Comparison of ENCODE assay signal across 11 cellular contexts in the genomic region with DNA sequence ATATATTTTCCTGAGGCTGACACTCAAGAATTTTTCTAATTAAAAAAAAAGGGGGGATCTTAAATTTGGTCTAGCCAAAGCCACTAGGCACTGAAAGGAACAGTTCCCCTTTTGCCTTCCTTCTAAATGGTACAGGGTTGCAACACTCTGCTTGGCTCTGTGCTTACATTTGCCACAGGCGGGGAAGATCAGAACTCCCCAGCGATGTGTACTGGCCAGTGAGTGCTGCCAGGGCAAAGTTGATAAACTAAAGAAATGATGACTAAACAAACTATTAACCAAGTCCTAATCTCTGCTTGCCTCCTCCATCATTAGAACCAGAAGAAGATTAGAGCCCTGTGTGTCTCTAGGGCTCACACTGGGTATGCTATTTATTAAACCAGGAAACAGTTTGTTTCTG.
A peak's percentile ranks its signal among the peaks of the same experiment; 100 is the strongest.
DNase-seq lines count a peak whose midpoint lies in the region; ATAC-seq, FAIRE-seq and TF ChIP-seq lines count a peak whose summit lies in the region.
"Had no signal": no experiment of that assay in that cellular context is flagged by ENCODE, and none has a peak within 500 bp of the region (broad histone marks: within the 10 kb centered on the region; RNA-seq: fewer than 3 reads in every experiment).

No MANE protein-coding gene starts in this region.

- intact Hi-C loops in pancreas (cut with DNase I), result no loop called here

- no peak overlapping the region for H3K27ac ChIP-seq in pancreas
- H3K27ac ChIP-seq: ascending aorta had no signal

- ATAC-seq in GM19351 (IDR thresholded peaks at IDR 0.05; ENCODE audit: unreplicated experiment), result peak; percentile 99
- ATAC-seq in HG03025 (IDR thresholded peaks at IDR 0.05; ENCODE audit: low FRiP score, unreplicated experiment), result peak; percentile 83
- peak in 3 of 4 donors; percentile 66 to 86 (median 85) for ATAC-seq in pancreas

- no peaks in the 10 kb centered on the region for H3K27me3 ChIP-seq in pancreas
- H3K27me3 ChIP-seq: ascending aorta, spleen had no signal

- no peak for TF ChIP-seq CTCF in pancreas (IDR thresholded peaks at IDR 0.05)

- FAIRE-seq in pancreas (lab: Jason Lieb, UNC), result no peak

- DNase-seq in SIG-M5 treated with dmso at 0.1 percent for 504 hours (lab: John Stamatoyannopoulos, UW; ENCODE audit: unreplicated experiment) (peak; percentile 97), pancreas (peak in 1 of 6 donors; percentile 25), T-helper 1 cell (no peak), kidney glomerular epithelial cell (lab: John Stamatoyannopoulos, UW) (no peak), NCI-H82 treated with DMSO at 0.1 percent for 48 hours (lab: John Stamatoyannopoulos, UW; ENCODE audit: unreplicated experiment) (no peak), HuH-7.5 (ENCODE audit: low spot score) (no peak)
- DNase-seq: MM.1S, spleen had no signal

- no peaks in the 10 kb centered on the region for H3K9me3 ChIP-seq in pancreas
- H3K9me3 ChIP-seq: ascending aorta, spleen had no signal

- H3K36me3 ChIP-seq in pancreas, result no peaks in the 10 kb centered on the region
- H3K36me3 ChIP-seq: ascending aorta, spleen had no signal

- no peaks in the 10 kb centered on the region for H3K4me1 ChIP-seq in pancreas
- H3K4me1 ChIP-seq: ascending aorta had no signal

- no peak overlapping the region for H3K4me3 ChIP-seq in pancreas
- H3K4me3 ChIP-seq: ascending aorta, spleen had no signal

- WGBS in pancreas, 2 donors, result 11 to 28% methylated on average over 2 of the region's 2 CpGs
